Comparison of ENCODE assay signal across 1 cellular context in the genomic region with DNA sequence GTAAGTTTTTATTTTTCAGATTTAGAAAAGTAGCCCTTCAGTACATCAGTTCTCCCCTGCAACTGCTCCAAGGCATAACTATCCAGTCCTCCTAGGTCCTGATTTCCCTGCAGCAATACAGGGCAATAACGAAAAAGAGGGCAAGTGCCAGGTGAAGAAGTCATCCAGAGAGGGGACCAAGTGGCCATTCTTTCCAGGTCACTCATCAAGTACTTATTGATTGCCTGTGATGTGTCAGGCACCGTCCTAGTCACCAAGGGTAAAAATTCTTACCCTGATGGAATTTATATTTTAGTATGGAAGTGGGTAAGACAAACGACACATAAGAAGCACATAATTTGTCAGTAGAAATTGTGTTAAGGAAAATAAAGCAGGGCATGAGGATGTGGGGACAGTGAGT.
TF ChIP-seq lines count a peak whose summit lies in the region.

No MANE protein-coding gene starts in this region.

TF ChIP-seq in HCT116, 20 proteins besides CTCF, POLR2A, EP300 and RAD21:
- TF ChIP-seq EZH2 (IDR thresholded peaks at IDR 0.05) (no peak), SRF (IDR thresholded peaks at IDR 0.05; ENCODE audit: low read depth) (no peak), POLR2AphosphoS5 (IDR thresholded peaks at IDR 0.05; ENCODE audit: low read depth, low read length) (peak; percentile 27; the same call in 1 of the 2 replicates), CBX3 (IDR thresholded peaks at IDR 0.05; ENCODE audit: low read depth) (peak; percentile 22; the same call in 1 of the 2 replicates), FOSL1 (IDR thresholded peaks at IDR 0.05; ENCODE audit: low read depth) (peak; percentile 89), EGR1 (IDR thresholded peaks at IDR 0.05; ENCODE audit: low read depth) (no peak), CEBPB (IDR thresholded peaks at IDR 0.05; ENCODE audit: low read depth) (no peak; the same call in 1 of the 2 replicates), SP1 (IDR thresholded peaks at IDR 0.05; ENCODE audit: low read depth) (peak; percentile 82), JUND (IDR thresholded peaks at IDR 0.05) (peak; percentile 88), ELF1 (IDR thresholded peaks at IDR 0.05; ENCODE audit: borderline replicate concordance, low read depth) (no peak)
- TF ChIP-seq, protein P1, sequence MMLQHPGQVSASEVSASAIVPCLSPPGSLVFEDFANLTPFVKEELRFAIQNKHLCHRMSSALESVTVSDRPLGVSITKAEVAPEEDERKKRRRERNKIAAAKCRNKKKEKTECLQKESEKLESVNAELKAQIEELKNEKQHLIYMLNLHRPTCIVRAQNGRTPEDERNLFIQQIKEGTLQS (IDR thresholded peaks at IDR 0.05), result no peak
- TF ChIP-seq, protein P2, sequence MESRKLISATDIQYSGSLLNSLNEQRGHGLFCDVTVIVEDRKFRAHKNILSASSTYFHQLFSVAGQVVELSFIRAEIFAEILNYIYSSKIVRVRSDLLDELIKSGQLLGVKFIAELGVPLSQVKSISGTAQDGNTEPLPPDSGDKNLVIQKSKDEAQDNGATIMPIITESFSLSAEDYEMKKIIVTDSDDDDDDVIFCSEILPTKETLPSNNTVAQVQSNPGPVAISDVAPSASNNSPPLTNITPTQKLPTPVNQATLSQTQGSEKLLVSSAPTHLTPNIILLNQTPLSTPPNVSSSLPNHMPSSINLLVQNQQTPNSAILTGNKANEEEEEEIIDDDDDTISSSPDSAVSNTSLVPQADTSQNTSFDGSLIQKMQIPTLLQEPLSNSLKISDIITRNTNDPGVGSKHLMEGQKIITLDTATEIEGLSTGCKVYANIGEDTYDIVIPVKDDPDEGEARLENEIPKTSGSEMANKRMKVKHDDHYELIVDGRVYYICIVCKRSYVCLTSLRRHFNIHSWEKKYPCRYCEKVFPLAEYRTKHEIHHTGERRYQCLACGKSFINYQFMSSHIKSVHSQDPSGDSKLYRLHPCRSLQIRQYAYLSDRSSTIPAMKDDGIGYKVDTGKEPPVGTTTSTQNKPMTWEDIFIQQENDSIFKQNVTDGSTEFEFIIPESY (IDR thresholded peaks at IDR 0.05; ENCODE audit: extremely low read depth, insufficient replicate concordance, low read length), result no peak
- TF ChIP-seq, protein P3, sequence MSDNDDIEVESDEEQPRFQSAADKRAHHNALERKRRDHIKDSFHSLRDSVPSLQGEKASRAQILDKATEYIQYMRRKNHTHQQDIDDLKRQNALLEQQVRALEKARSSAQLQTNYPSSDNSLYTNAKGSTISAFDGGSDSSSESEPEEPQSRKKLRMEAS (IDR thresholded peaks at IDR 0.05), result no peak
